ENCODE assay signal across 29 cellular contexts in the genomic region with DNA sequence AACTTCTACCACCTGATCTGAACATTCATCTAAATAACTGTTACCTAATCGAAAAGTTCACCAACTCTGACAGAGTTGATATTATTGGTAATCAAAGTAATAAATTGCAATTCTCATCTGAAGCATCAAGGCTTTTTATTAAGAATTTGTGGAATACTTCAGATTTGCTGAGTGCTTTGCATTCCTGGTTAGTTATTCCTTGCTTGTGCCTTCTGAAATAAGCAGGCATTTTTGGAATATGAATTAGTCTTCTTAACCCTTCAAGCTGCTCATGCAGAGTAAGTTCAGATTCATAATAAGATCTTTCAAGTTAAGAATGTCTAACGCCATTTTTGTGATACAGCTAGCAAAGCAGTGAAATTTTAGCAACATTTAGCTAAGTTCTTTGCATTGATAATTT.
DNase-seq lines count a peak whose midpoint lies in the region; ATAC-seq, FAIRE-seq and TF ChIP-seq lines count a peak whose summit lies in the region.
"Had no signal": no experiment of that assay in that cellular context is flagged by ENCODE, and none has a peak within 500 bp of the region (broad histone marks: within the 10 kb centered on the region; RNA-seq: fewer than 3 reads in every experiment).

No MANE protein-coding gene starts in this region.

- H3K4me1 ChIP-seq in astrocyte (ENCODE audit: insufficient read depth, low read length) = no peaks in the 10 kb centered on the region
- H3K4me1 ChIP-seq: BLaER1 treated with 17β-estradiol and CSF1 and Interleukin-3, amounts not matched to agents 10 nM and 100 nM had no signal

- ATAC-seq in HG02763 (IDR thresholded peaks at IDR 0.05; ENCODE audit: unreplicated experiment) = no peak
- no peak for ATAC-seq in activated naive CD8-positive, alpha-beta T cell treated with anti-CD3 and anti-CD28 coated beads, Interleukin-2, amount 50 U/mL, for 24 hours
- ATAC-seq: PC-3, Right ventricle myocardium inferior had no signal

- H3K4me3 Mint-ChIP-seq in astrocyte (ENCODE audit: unreplicated experiment) = no peak overlapping the region
- H3K4me3 Mint-ChIP-seq in activated naive CD8-positive, alpha-beta T cell treated with anti-CD3 and anti-CD28 coated beads, Interleukin-2, amount 50 U/mL, for 24 hours = no peak overlapping the region
- H3K4me3 Mint-ChIP-seq: CD4-positive, alpha-beta memory T cell had no signal

- no peaks in the 10 kb centered on the region for H3K27me3 Mint-ChIP-seq in astrocyte (ENCODE audit: low read depth, unreplicated experiment)
- H3K27me3 Mint-ChIP-seq in activated naive CD8-positive, alpha-beta T cell treated with anti-CD3 and anti-CD28 coated beads, Interleukin-2, amount 50 U/mL, for 24 hours = no peaks in the 10 kb centered on the region
- H3K27me3 Mint-ChIP-seq: CD4-positive, alpha-beta memory T cell had no signal

- no peaks in the 10 kb centered on the region for H3K9me3 ChIP-seq in astrocyte (ENCODE audit: insufficient read depth, low read depth, low read length)
- H3K9me3 ChIP-seq: BLaER1 treated with 17β-estradiol and CSF1 and Interleukin-3, amounts not matched to agents 10 nM and 100 nM; MG63; SJSA1 had no signal

- H3K36me3 ChIP-seq in astrocyte (ENCODE audit: insufficient read depth, low read length) = peaks cover 44% of the 10 kb centered on the region

- H3K4me1 Mint-ChIP-seq in astrocyte (ENCODE audit: low read depth, unreplicated experiment) = peaks cover 17% of the 10 kb centered on the region
- no peaks in the 10 kb centered on the region for H3K4me1 Mint-ChIP-seq in activated naive CD8-positive, alpha-beta T cell treated with anti-CD3 and anti-CD28 coated beads, Interleukin-2, amount 50 U/mL, for 24 hours
- H3K4me1 Mint-ChIP-seq: CD4-positive, alpha-beta memory T cell had no signal

- no peak overlapping the region for H3K4me3 ChIP-seq in astrocyte (ENCODE audit: insufficient read depth, low read depth, low read length)
- no peak overlapping the region for H3K4me3 ChIP-seq in fibroblast of the aortic adventitia (ENCODE audit: low read depth, low read length)
- H3K4me3 ChIP-seq: BLaER1 treated with 17β-estradiol and CSF1 and Interleukin-3, amounts not matched to agents 10 nM and 100 nM; MG63; SJSA1 had no signal

- no peak overlapping the region for H3K9ac ChIP-seq in astrocyte (ENCODE audit: low read length)
- H3K9ac ChIP-seq: BLaER1 treated with 17β-estradiol and CSF1 and Interleukin-3, amounts not matched to agents 10 nM and 100 nM had no signal

- H4K20me1 ChIP-seq in astrocyte (ENCODE audit: insufficient read depth, low read length) = no peaks in the 10 kb centered on the region
- H4K20me1 ChIP-seq: BLaER1 treated with 17β-estradiol and CSF1 and Interleukin-3, amounts not matched to agents 10 nM and 100 nM had no signal

- H2AFZ ChIP-seq in astrocyte (ENCODE audit: low read depth, low read length) = no peak overlapping the region

- no peaks in the 10 kb centered on the region for H3K79me2 ChIP-seq in astrocyte (ENCODE audit: insufficient read depth, low read length)

- H3K9me3 Mint-ChIP-seq in astrocyte (ENCODE audit: unreplicated experiment) = no peaks in the 10 kb centered on the region
- no peaks in the 10 kb centered on the region for H3K9me3 Mint-ChIP-seq in activated naive CD8-positive, alpha-beta T cell treated with anti-CD3 and anti-CD28 coated beads, Interleukin-2, amount 50 U/mL, for 24 hours
- H3K9me3 Mint-ChIP-seq: CD4-positive, alpha-beta memory T cell had no signal

- H3K27ac Mint-ChIP-seq in astrocyte (ENCODE audit: unreplicated experiment) = no peak overlapping the region
- H3K27ac Mint-ChIP-seq in activated naive CD8-positive, alpha-beta T cell treated with anti-CD3 and anti-CD28 coated beads, Interleukin-2, amount 50 U/mL, for 24 hours = no peak overlapping the region
- H3K27ac Mint-ChIP-seq: CD4-positive, alpha-beta memory T cell had no signal

- DNase-seq in AG08395 (ENCODE audit: low spot score) = peak; percentile 13
- DNase-seq in GM03348 (ENCODE audit: low spot score) = peak; percentile 16
- DNase-seq in astrocyte (ENCODE audit: low read depth) = peak; percentile 55
- peak; percentile 20 for DNase-seq in fibroblast of the aortic adventitia (ENCODE audit: low read depth)
- DNase-seq in activated naive CD8-positive, alpha-beta T cell treated with anti-CD3 and anti-CD28 coated beads, Interleukin-2, amount 50 U/mL, for 24 hours = no peak
- DNase-seq in SIG-M5 treated with dmso at 0.1 percent for 504 hours (lab: John Stamatoyannopoulos, UW; ENCODE audit: unreplicated experiment) = no peak
- no peak for DNase-seq in NCI-H1105 treated with DMSO at 0.1 percent for 48 hours (lab: John Stamatoyannopoulos, UW)
- DNase-seq: AML-193; CD4-positive, alpha-beta memory T cell; COR-L47; DMS53; GF-D8; KBM-7; MG63; NCI-H2029; NCI-H446 treated with DMSO at 0.1 percent for 48 hours; NCI-H526; NCI-H82; NK-92 treated with Interleukin-12 subunit alpha and Interleukin-12 subunit beta, amount 100 ng/mL, for 24 hours; PC-3 had no signal

- TF ChIP-seq CTCF in astrocyte (IDR thresholded peaks at IDR 0.05; ENCODE audit: insufficient read depth, low read depth, low read length) = no peak
- no peak for TF ChIP-seq CTCF in fibroblast of the aortic adventitia (IDR thresholded peaks at IDR 0.05; ENCODE audit: insufficient read depth, low read length)

- no peaks in the 10 kb centered on the region for H3K27me3 ChIP-seq in astrocyte (ENCODE audit: insufficient read depth, low read length)
- H3K27me3 ChIP-seq: BLaER1 treated with 17β-estradiol and CSF1 and Interleukin-3, amounts not matched to agents 10 nM and 100 nM; MG63; SJSA1 had no signal

- no peak for FAIRE-seq in astrocyte (lab: Jason Lieb, UNC)
- FAIRE-seq: GM12892, GM19239, H54, HTR-8/SVneo had no signal

- peaks cover 12% of the 10 kb centered on the region for H3K36me3 Mint-ChIP-seq in astrocyte (ENCODE audit: low read depth, unreplicated experiment)
- peaks cover 32% of the 10 kb centered on the region for H3K36me3 Mint-ChIP-seq in activated naive CD8-positive, alpha-beta T cell treated with anti-CD3 and anti-CD28 coated beads, Interleukin-2, amount 50 U/mL, for 24 hours (ENCODE audit: low read depth)

- no peak overlapping the region for H3K4me2 ChIP-seq in astrocyte (ENCODE audit: low read length)
- H3K4me2 ChIP-seq: BLaER1 treated with 17β-estradiol and CSF1 and Interleukin-3, amounts not matched to agents 10 nM and 100 nM had no signal

- no peak overlapping the region for H3K27ac ChIP-seq in astrocyte (ENCODE audit: low read depth, low read length)
- H3K27ac ChIP-seq: 22Rv1; BLaER1 treated with 17β-estradiol and CSF1 and Interleukin-3, amounts not matched to agents 10 nM and 100 nM; SJSA1 had no signal

Comparison
In these comparisons a context has a peak if more than half of its experiments do, and no peak if none do; other contexts are left out.
1. DNase-seq: peak in AG08395 (single experiment), GM03348 (single experiment), astrocyte (single experiment) and fibroblast of the aortic adventitia (single experiment); none in activated naive CD8-positive, alpha-beta T cell treated with anti-CD3 and anti-CD28 coated beads, Interleukin-2, amount 50 U/mL, for 24 hours (single experiment), SIG-M5 treated with dmso at 0.1 percent for 504 hours (single experiment) and NCI-H1105 treated with DMSO at 0.1 percent for 48 hours (single experiment).